In genomic region chr4:48668254-48669017, GRCh38 we compare ENCODE assay signal across 13 cellular contexts.
DNase-seq lines count a peak whose midpoint lies in the region; ATAC-seq and TF ChIP-seq lines count a peak whose summit lies in the region.
"Had no signal": no experiment of that assay in that cellular context is flagged by ENCODE, and none has a peak within 500 bp of the region (broad histone marks: within the 10 kb centered on the region; RNA-seq: fewer than 3 reads in every experiment).

No MANE protein-coding gene starts in this region.

- H3K4me3 Mint-ChIP-seq in activated CD4-positive, alpha-beta T cell treated with anti-CD3 and anti-CD28 coated beads for 36 hours = no peak overlapping the region
- H3K4me3 Mint-ChIP-seq in activated CD8-positive, alpha-beta memory T cell treated with anti-CD3 and anti-CD28 coated beads, Interleukin-2, amount 10 ng/mL, durations not matched to agents 7 days and 5 days = no peak overlapping the region
- H3K4me3 Mint-ChIP-seq: memory B cell had no signal

- no peak overlapping the region for H3K27ac ChIP-seq in WERI-Rb-1

- peaks cover 21% of the 10 kb centered on the region for H3K36me3 Mint-ChIP-seq in activated CD4-positive, alpha-beta T cell treated with anti-CD3 and anti-CD28 coated beads for 36 hours (ENCODE audit: low read depth)
- H3K36me3 Mint-ChIP-seq in activated CD8-positive, alpha-beta memory T cell treated with anti-CD3 and anti-CD28 coated beads, Interleukin-2, amount 10 ng/mL, durations not matched to agents 7 days and 5 days = peaks cover 12% of the 10 kb centered on the region

- no peak overlapping the region for H3K4me3 ChIP-seq in WERI-Rb-1 (ENCODE audit: low read depth, low read length)

- no peaks in the 10 kb centered on the region for H3K27me3 Mint-ChIP-seq in activated CD4-positive, alpha-beta T cell treated with anti-CD3 and anti-CD28 coated beads for 36 hours
- no peaks in the 10 kb centered on the region for H3K27me3 Mint-ChIP-seq in activated CD8-positive, alpha-beta memory T cell treated with anti-CD3 and anti-CD28 coated beads, Interleukin-2, amount 10 ng/mL, durations not matched to agents 7 days and 5 days
- H3K27me3 Mint-ChIP-seq: memory B cell had no signal

- no peaks in the 10 kb centered on the region for H3K27me3 ChIP-seq in WERI-Rb-1 (ENCODE audit: insufficient read depth, low read depth, severe bottlenecking)

- peaks cover 7% of the 10 kb centered on the region for H3K9me3 Mint-ChIP-seq in activated CD4-positive, alpha-beta T cell treated with anti-CD3 and anti-CD28 coated beads for 36 hours (ENCODE audit: low read depth)
- H3K9me3 Mint-ChIP-seq in activated CD8-positive, alpha-beta memory T cell treated with anti-CD3 and anti-CD28 coated beads, Interleukin-2, amount 10 ng/mL, durations not matched to agents 7 days and 5 days (ENCODE audit: low read depth) = peaks cover 3% of the 10 kb centered on the region

- peaks cover 3% of the 10 kb centered on the region for H3K9me3 ChIP-seq in WERI-Rb-1 (ENCODE audit: severe bottlenecking)

- H3K27ac Mint-ChIP-seq in activated CD4-positive, alpha-beta T cell treated with anti-CD3 and anti-CD28 coated beads for 36 hours = no peak overlapping the region
- no peak overlapping the region for H3K27ac Mint-ChIP-seq in activated CD8-positive, alpha-beta memory T cell treated with anti-CD3 and anti-CD28 coated beads, Interleukin-2, amount 10 ng/mL, durations not matched to agents 7 days and 5 days
- H3K27ac Mint-ChIP-seq: memory B cell had no signal

- TF ChIP-seq CTCF in WERI-Rb-1 (IDR thresholded peaks at IDR 0.05; ENCODE audit: low read depth, low read length) = no peak

- POLR2A ChIA-PET in activated CD4-positive, alpha-beta T cell treated with anti-CD3 and anti-CD28 coated beads for 36 hours (lab: Charles Lee) = no interaction called here

- CTCF ChIA-PET in activated CD4-positive, alpha-beta T cell treated with anti-CD3 and anti-CD28 coated beads for 36 hours (lab: Charles Lee) = interaction anchor here (0.6 to 1.2 kb wide), 6 partner anchors 8 to 138 kb away, joined by 3 to 4 read pairs (median 3); no protein-coding TSS in a partner anchor
- CTCF ChIA-PET in activated CD8-positive, alpha-beta memory T cell treated with anti-CD3 and anti-CD28 coated beads, Interleukin-2, amount 10 ng/mL, durations not matched to agents 7 days and 5 days (lab: Charles Lee) = interaction anchor here (1.1 to 1.3 kb wide), 2 partner anchors 13 to 15 kb away, joined by 4 read pairs; no protein-coding TSS in a partner anchor

- ATAC-seq in Right ventricle myocardium inferior (peak; percentile 37), left cardiac atrium (peak; percentile 46 to 76)
- no peak for ATAC-seq in activated CD4-positive, alpha-beta T cell treated with anti-CD3 and anti-CD28 coated beads for 36 hours
- no peak for ATAC-seq in activated CD8-positive, alpha-beta memory T cell treated with anti-CD3 and anti-CD28 coated beads, Interleukin-2, amount 10 ng/mL, durations not matched to agents 7 days and 5 days

- H3K36me3 ChIP-seq in WERI-Rb-1 = no peaks in the 10 kb centered on the region

- DNase-seq in Right ventricle myocardium inferior (ENCODE audit: missing footprints) (no peak), cardiac septum (ENCODE audit: low spot score) (no peak), NCI-H510A (lab: John Stamatoyannopoulos, UW) (peak; percentile 2), left cardiac atrium (no peak), WERI-Rb-1 (no peak)
- DNase-seq in activated CD4-positive, alpha-beta T cell treated with anti-CD3 and anti-CD28 coated beads for 36 hours = no peak
- DNase-seq in activated effector memory CD4-positive, alpha-beta T cell treated with anti-CD3 and anti-CD28 coated beads, Interleukin-2, amount 50 U/mL, for 16 hours = no peak
- DNase-seq in activated CD8-positive, alpha-beta memory T cell treated with anti-CD3 and anti-CD28 coated beads, Interleukin-2, amount 10 ng/mL, durations not matched to agents 7 days and 5 days = no peak
- DNase-seq: activated CD8-positive, alpha-beta memory T cell treated with anti-CD3 and anti-CD28 coated beads, Interleukin-2, amount 50 U/mL, for 48 hours; amniotic stem cell; effector CD8-positive, alpha-beta T cell; NCI-H2029 treated with DMSO at 0.1 percent for 48 hours had no signal

- H3K4me1 Mint-ChIP-seq in activated CD4-positive, alpha-beta T cell treated with anti-CD3 and anti-CD28 coated beads for 36 hours = peaks cover 30% of the 10 kb centered on the region
- peaks cover 19% of the 10 kb centered on the region for H3K4me1 Mint-ChIP-seq in activated CD8-positive, alpha-beta memory T cell treated with anti-CD3 and anti-CD28 coated beads, Interleukin-2, amount 10 ng/mL, durations not matched to agents 7 days and 5 days

- intact Hi-C loops in Right ventricle myocardium inferior (cut with DNase I) (loop anchor here (5.0 kb wide), 1 partner anchor 66 kb away; no protein-coding TSS in a partner anchor), cardiac septum (cut with DNase I) (loop anchor here (5.0 kb wide), 1 partner anchor 76 kb away; no protein-coding TSS in a partner anchor), left cardiac atrium (cut with DNase I) (loop anchor here in 1 of 2 donors (10.0 kb wide), 1 partner anchor 74 kb away; no protein-coding TSS in a partner anchor)
- intact Hi-C loops in activated CD4-positive, alpha-beta T cell treated with anti-CD3 and anti-CD28 coated beads for 36 hours (cut with DNase I, micrococcal nuclease) = no loop called here

Comparison
In these comparisons a context has a peak if more than half of its experiments do, and no peak if none do; other contexts are left out.
1. ATAC-seq: peak in Right ventricle myocardium inferior (single experiment) and left cardiac atrium (2 of 2); none in activated CD4-positive, alpha-beta T cell treated with anti-CD3 and anti-CD28 coated beads for 36 hours (single experiment) and activated CD8-positive, alpha-beta memory T cell treated with anti-CD3 and anti-CD28 coated beads, Interleukin-2, amount 10 ng/mL, durations not matched to agents 7 days and 5 days (single experiment).
2. intact Hi-C loops: an anchor here in Right ventricle myocardium inferior (5.0 kb wide) and cardiac septum (5.0 kb wide); none called in activated CD4-positive, alpha-beta T cell treated with anti-CD3 and anti-CD28 coated beads for 36 hours.